In the genomic region with DNA sequence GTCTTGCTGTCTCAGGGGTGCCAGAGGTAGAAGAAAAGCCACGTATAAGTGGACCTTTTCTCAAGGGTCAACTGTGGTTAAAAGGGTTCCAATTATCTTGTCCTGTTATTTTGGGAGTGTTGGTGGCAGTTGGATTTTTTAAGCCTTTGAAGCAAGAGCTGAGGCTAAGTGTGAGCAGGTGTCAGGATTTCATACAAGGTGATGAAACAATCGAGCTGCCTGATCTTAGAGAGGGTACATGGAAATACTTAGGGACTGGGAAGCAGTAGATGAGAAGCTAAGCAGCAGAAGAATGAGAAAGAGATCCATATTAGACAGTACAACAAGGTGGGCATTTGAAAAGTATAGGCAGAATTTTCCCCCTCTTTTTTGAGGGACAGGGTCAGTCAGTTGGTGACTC, we compare ENCODE assay signal across 37 cellular contexts.
"Had no signal": no experiment of that assay in that cellular context is flagged by ENCODE, and none has a peak within 500 bp of the region (broad histone marks: within the 10 kb centered on the region; RNA-seq: fewer than 3 reads in every experiment).

No MANE protein-coding gene starts in this region.

- H3K27ac ChIP-seq: ascending aorta, cardiac muscle cell, VCaP had no signal

- ATAC-seq: activated CD4-positive, alpha-beta T cell treated with anti-CD3 and anti-CD28 coated beads for 36 hours; activated CD4-positive, CD25-positive, alpha-beta regulatory T cell treated with anti-CD3 and anti-CD28 coated beads, Interleukin-2, amount 50 U/mL, for 24 hours; activated CD8-positive, alpha-beta memory T cell treated with anti-CD3 and anti-CD28 coated beads, Interleukin-2, amount 10 ng/mL, durations not matched to agents 7 days and 5 days; activated CD8-positive, alpha-beta T cell treated with anti-CD3 and anti-CD28 coated beads, Interleukin-2, amount 10 ng/mL, durations not matched to agents 7 days and 5 days; activated naive CD8-positive, alpha-beta T cell treated with anti-CD3 and anti-CD28 coated beads, Interleukin-2, amount 50 U/mL, for 24 hours had no signal

- DNase-seq: activated CD4-positive, alpha-beta memory T cell treated with anti-CD3 and anti-CD28 coated beads, Interleukin-2, amount 10 ng/mL, durations not matched to agents 7 days and 5 days; activated CD4-positive, alpha-beta T cell treated with anti-CD3 and anti-CD28 coated beads for 1 hour; activated CD4-positive, alpha-beta T cell treated with anti-CD3 and anti-CD28 coated beads for 36 hours; activated CD4-positive, alpha-beta T cell treated with anti-CD3 and anti-CD28 coated beads for 48 hours; activated CD4-positive, alpha-beta T cell treated with anti-CD3 and anti-CD28 coated beads, Interleukin-2, amount 10 ng/mL, durations not matched to agents 7 days and 5 days; activated CD4-positive, alpha-beta T cell treated with anti-CD3 and anti-CD28 coated beads, Interleukin-2, amount 50 U/mL, for 48 hours; activated CD4-positive, CD25-positive, alpha-beta regulatory T cell; activated CD8-positive, alpha-beta memory T cell treated with anti-CD3 and anti-CD28 coated beads for 24 hours; activated CD8-positive, alpha-beta memory T cell treated with anti-CD3 and anti-CD28 coated beads, Interleukin-2, amount 10 ng/mL, durations not matched to agents 7 days and 5 days; activated CD8-positive, alpha-beta memory T cell treated with anti-CD3 and anti-CD28 coated beads, Interleukin-2, amount 50 U/mL, for 48 hours; activated CD8-positive, alpha-beta T cell treated with anti-CD3 and anti-CD28 coated beads, Interleukin-2, amount 10 ng/mL, durations not matched to agents 7 days and 5 days; activated effector memory CD4-positive, alpha-beta T cell treated with Interleukin-2 at 50 U/mL for 16 hours; activated gamma-delta T cell; activated naive CD4-positive, alpha-beta T cell treated with anti-CD3 and anti-CD28 coated beads, Interleukin-2, amount 10 ng/mL, durations not matched to agents 7 days and 5 days; activated naive CD4-positive, alpha-beta T cell treated with Interleukin-2 at 50 U/mL for 16 hours; activated naive CD8-positive, alpha-beta T cell treated with anti-CD3 and anti-CD28 coated beads, Interleukin-2, amount 10 ng/mL, durations not matched to agents 7 days and 5 days; activated naive CD8-positive, alpha-beta T cell treated with anti-CD3 and anti-CD28 coated beads, Interleukin-2, amount 50 U/mL, for 24 hours; activated T-cell treated with anti-CD3 and anti-CD28 coated beads, Interleukin-2, amount 50 U/mL, for 24 hours; activated T-cell treated with anti-CD3 and anti-CD28 coated beads, Interleukin-2, amount 50 U/mL, for 48 hours; amygdala; anterior cingulate cortex; caudate nucleus; T-helper 1 cell; T-helper 2 cell; T-helper 9 cell had no signal

- H3K4me1 Mint-ChIP-seq: activated CD4-positive, alpha-beta memory T cell treated with anti-CD3 and anti-CD28 coated beads, Interleukin-2, amount 10 ng/mL, durations not matched to agents 7 days and 5 days; activated CD4-positive, alpha-beta T cell treated with anti-CD3 and anti-CD28 coated beads for 36 hours; activated CD4-positive, alpha-beta T cell treated with anti-CD3 and anti-CD28 coated beads, Interleukin-2, amount 10 ng/mL, durations not matched to agents 7 days and 5 days; activated CD8-positive, alpha-beta memory T cell treated with anti-CD3 and anti-CD28 coated beads, Interleukin-2, amount 10 ng/mL, durations not matched to agents 7 days and 5 days; activated naive CD4-positive, alpha-beta T cell treated with anti-CD3 and anti-CD28 coated beads, Interleukin-2, amount 10 ng/mL, durations not matched to agents 7 days and 5 days had no signal

- H3K36me3 ChIP-seq: ascending aorta, cardiac muscle cell had no signal

- H3K27me3 Mint-ChIP-seq: activated CD4-positive, alpha-beta memory T cell treated with anti-CD3 and anti-CD28 coated beads, Interleukin-2, amount 10 ng/mL, durations not matched to agents 7 days and 5 days; activated CD4-positive, alpha-beta T cell treated with anti-CD3 and anti-CD28 coated beads for 36 hours; activated CD4-positive, alpha-beta T cell treated with anti-CD3 and anti-CD28 coated beads, Interleukin-2, amount 10 ng/mL, durations not matched to agents 7 days and 5 days; activated CD8-positive, alpha-beta memory T cell treated with anti-CD3 and anti-CD28 coated beads, Interleukin-2, amount 10 ng/mL, durations not matched to agents 7 days and 5 days; activated naive CD4-positive, alpha-beta T cell treated with anti-CD3 and anti-CD28 coated beads, Interleukin-2, amount 10 ng/mL, durations not matched to agents 7 days and 5 days; activated naive CD4-positive, alpha-beta T cell treated with anti-CD3 and anti-CD28 coated beads, Interleukin-2, amount 50 U/mL, for 24 hours; activated naive CD8-positive, alpha-beta T cell; activated naive CD8-positive, alpha-beta T cell treated with anti-CD3 and anti-CD28 coated beads, Interleukin-2, amount 10 ng/mL, durations not matched to agents 7 days and 5 days; activated naive CD8-positive, alpha-beta T cell treated with anti-CD3 and anti-CD28 coated beads, Interleukin-2, amount 50 U/mL, for 24 hours; activated T-cell treated with anti-CD3 and anti-CD28 coated beads, Interleukin-2, amount 50 U/mL, for 24 hours; brain had no signal

- H3K9me3 ChIP-seq: ascending aorta had no signal

- H3K4me3 Mint-ChIP-seq: activated CD4-positive, alpha-beta memory T cell treated with anti-CD3 and anti-CD28 coated beads, Interleukin-2, amount 10 ng/mL, durations not matched to agents 7 days and 5 days; activated CD4-positive, alpha-beta T cell treated with anti-CD3 and anti-CD28 coated beads for 36 hours; activated CD4-positive, alpha-beta T cell treated with anti-CD3 and anti-CD28 coated beads, Interleukin-2, amount 10 ng/mL, durations not matched to agents 7 days and 5 days; activated CD8-positive, alpha-beta memory T cell treated with anti-CD3 and anti-CD28 coated beads, Interleukin-2, amount 10 ng/mL, durations not matched to agents 7 days and 5 days; activated CD8-positive, alpha-beta T cell treated with anti-CD3 and anti-CD28 coated beads, Interleukin-2, amount 10 ng/mL, durations not matched to agents 7 days and 5 days; activated naive CD4-positive, alpha-beta T cell treated with anti-CD3 and anti-CD28 coated beads, Interleukin-2, amount 10 ng/mL, durations not matched to agents 7 days and 5 days; activated naive CD4-positive, alpha-beta T cell treated with anti-CD3 and anti-CD28 coated beads, Interleukin-2, amount 50 U/mL, for 24 hours; activated naive CD8-positive, alpha-beta T cell; activated naive CD8-positive, alpha-beta T cell treated with anti-CD3 and anti-CD28 coated beads, Interleukin-2, amount 10 ng/mL, durations not matched to agents 7 days and 5 days; activated naive CD8-positive, alpha-beta T cell treated with anti-CD3 and anti-CD28 coated beads, Interleukin-2, amount 50 U/mL, for 24 hours; activated T-cell treated with anti-CD3 and anti-CD28 coated beads, Interleukin-2, amount 50 U/mL, for 24 hours; brain; T-helper 1 cell treated with Interleukin-12 subunit alpha and Interleukin-12 subunit beta and Interleukin-4 antibody, amounts not matched to agents 30 μg/mL and 1 μg/mL, for 36 hours; T-helper 2 cell treated with Interferon-gamma antibody and Interleukin-4, amounts not matched to agents 5 μg/mL and 100 μg/mL, for 36 hours had no signal

- H3K4me3 ChIP-seq: ascending aorta, cardiac muscle cell had no signal

- H3K9me3 Mint-ChIP-seq: activated CD4-positive, alpha-beta memory T cell treated with anti-CD3 and anti-CD28 coated beads, Interleukin-2, amount 10 ng/mL, durations not matched to agents 7 days and 5 days; activated CD4-positive, alpha-beta T cell treated with anti-CD3 and anti-CD28 coated beads, Interleukin-2, amount 10 ng/mL, durations not matched to agents 7 days and 5 days; activated naive CD4-positive, alpha-beta T cell treated with anti-CD3 and anti-CD28 coated beads, Interleukin-2, amount 10 ng/mL, durations not matched to agents 7 days and 5 days; activated naive CD4-positive, alpha-beta T cell treated with anti-CD3 and anti-CD28 coated beads, Interleukin-2, amount 50 U/mL, for 24 hours; activated naive CD8-positive, alpha-beta T cell treated with anti-CD3 and anti-CD28 coated beads, Interleukin-2, amount 10 ng/mL, durations not matched to agents 7 days and 5 days; activated naive CD8-positive, alpha-beta T cell treated with anti-CD3 and anti-CD28 coated beads, Interleukin-2, amount 50 U/mL, for 24 hours; activated T-cell treated with anti-CD3 and anti-CD28 coated beads, Interleukin-2, amount 50 U/mL, for 24 hours; activated T-helper 2 cell treated with anti-CD3 and anti-CD28 coated beads, Interferon-gamma antibody, Interleukin-2, Interleukin-4, amounts not matched to agents 10 μg/mL and 5 μg/mL and 100 μg/mL, durations not matched to agents 14 hours and 24 hours and 36 hours; brain; T-helper 1 cell treated with Interleukin-12 subunit alpha and Interleukin-12 subunit beta and Interleukin-4 antibody, amounts not matched to agents 30 μg/mL and 1 μg/mL, for 36 hours; T-helper 2 cell treated with Interferon-gamma antibody and Interleukin-4, amounts not matched to agents 5 μg/mL and 100 μg/mL, for 36 hours had no signal

- H3K27ac Mint-ChIP-seq: activated CD4-positive, alpha-beta memory T cell treated with anti-CD3 and anti-CD28 coated beads, Interleukin-2, amount 10 ng/mL, durations not matched to agents 7 days and 5 days; activated CD4-positive, alpha-beta T cell treated with anti-CD3 and anti-CD28 coated beads for 36 hours; activated CD4-positive, alpha-beta T cell treated with anti-CD3 and anti-CD28 coated beads, Interleukin-2, amount 10 ng/mL, durations not matched to agents 7 days and 5 days; activated CD8-positive, alpha-beta memory T cell treated with anti-CD3 and anti-CD28 coated beads, Interleukin-2, amount 10 ng/mL, durations not matched to agents 7 days and 5 days; activated CD8-positive, alpha-beta T cell treated with anti-CD3 and anti-CD28 coated beads, Interleukin-2, amount 10 ng/mL, durations not matched to agents 7 days and 5 days; activated naive CD4-positive, alpha-beta T cell treated with anti-CD3 and anti-CD28 coated beads, Interleukin-2, amount 10 ng/mL, durations not matched to agents 7 days and 5 days; activated naive CD4-positive, alpha-beta T cell treated with anti-CD3 and anti-CD28 coated beads, Interleukin-2, amount 50 U/mL, for 24 hours; activated naive CD8-positive, alpha-beta T cell; activated naive CD8-positive, alpha-beta T cell treated with anti-CD3 and anti-CD28 coated beads, Interleukin-2, amount 10 ng/mL, durations not matched to agents 7 days and 5 days; activated naive CD8-positive, alpha-beta T cell treated with anti-CD3 and anti-CD28 coated beads, Interleukin-2, amount 50 U/mL, for 24 hours; activated T-cell treated with anti-CD3 and anti-CD28 coated beads, Interleukin-2, amount 50 U/mL, for 24 hours; activated T-helper 2 cell treated with anti-CD3 and anti-CD28 coated beads, Interferon-gamma antibody, Interleukin-2, Interleukin-4, amounts not matched to agents 10 μg/mL and 5 μg/mL and 100 μg/mL, durations not matched to agents 14 hours and 24 hours and 36 hours; brain; T-helper 1 cell treated with Interleukin-12 subunit alpha and Interleukin-12 subunit beta and Interleukin-4 antibody, amounts not matched to agents 30 μg/mL and 1 μg/mL, for 36 hours; T-helper 2 cell treated with Interferon-gamma antibody and Interleukin-4, amounts not matched to agents 5 μg/mL and 100 μg/mL, for 36 hours had no signal

- H3K4me1 ChIP-seq: ascending aorta had no signal

- FAIRE-seq: bronchial epithelial cell, TTC549 had no signal

- H3K36me3 Mint-ChIP-seq: activated naive CD4-positive, alpha-beta T cell treated with anti-CD3 and anti-CD28 coated beads, Interleukin-2, amount 10 ng/mL, durations not matched to agents 7 days and 5 days had no signal
